In genomic region chr6:155224031-155224451, GRCh38 we compare ENCODE assay signal across 8 cellular contexts. TPM values are rescaled to one million over a fixed set of nuclear protein-coding genes. Genes with fewer than 3 reads are reported as not detected.
DNase-seq lines count a peak whose midpoint lies in the region; ATAC-seq and TF ChIP-seq lines count a peak whose summit lies in the region.

No MANE protein-coding gene starts in this region.

- H3K4me1 Mint-ChIP-seq in CD4-positive, alpha-beta memory T cell: peaks cover 9 to 11% (median 10%) of the 10 kb centered on the region in 4 donors
- peaks cover 14% of the 10 kb centered on the region for H3K4me1 Mint-ChIP-seq in activated CD8-positive, alpha-beta T cell treated with anti-CD3 and anti-CD28 coated beads, Interleukin-2, amount 10 ng/mL, durations not matched to agents 7 days and 5 days (ENCODE audit: low read depth)

- H3K4me3 ChIP-seq in CD4-positive, alpha-beta memory T cell (ENCODE audit: low read length in 2 of 2): no peak overlapping the region
- no peak overlapping the region for H3K4me3 ChIP-seq in coronary artery

- H3K4me3 Mint-ChIP-seq in CD4-positive, alpha-beta memory T cell: peak overlapping the region in 5 of 8 donors; percentile 5 to 62 (median 33)
- no peak overlapping the region for H3K4me3 Mint-ChIP-seq in activated CD8-positive, alpha-beta T cell treated with anti-CD3 and anti-CD28 coated beads, Interleukin-2, amount 10 ng/mL, durations not matched to agents 7 days and 5 days

- no peaks in the 10 kb centered on the region for H3K27me3 ChIP-seq in CD4-positive, alpha-beta memory T cell (ENCODE audit: insufficient read depth, low read length)

- no peaks in the 10 kb centered on the region for H3K9me3 ChIP-seq in CD4-positive, alpha-beta memory T cell (ENCODE audit: control insufficient read depth in 1 of 2, low read length in 2 of 2)

- peak; percentile 96 for ATAC-seq in GM19467 (IDR thresholded peaks at IDR 0.05; ENCODE audit: unreplicated experiment)
- ATAC-seq in HG03469 (IDR thresholded peaks at IDR 0.05; ENCODE audit: unreplicated experiment): peak; percentile 96
- peak; percentile 85 for ATAC-seq in activated CD8-positive, alpha-beta T cell treated with anti-CD3 and anti-CD28 coated beads, Interleukin-2, amount 10 ng/mL, durations not matched to agents 7 days and 5 days

- peak in 4 of 5 donors; percentile 4 to 56 (median 16) for DNase-seq in CD4-positive, alpha-beta memory T cell
- DNase-seq in activated CD8-positive, alpha-beta T cell treated with anti-CD3 and anti-CD28 coated beads, Interleukin-2, amount 10 ng/mL, durations not matched to agents 7 days and 5 days: peak; percentile 54
- DNase-seq in iris pigment epithelial cell (ENCODE audit: low read depth) (peak; percentile 98), NCI-H345 treated with DMSO at 0.1 percent for 48 hours (lab: John Stamatoyannopoulos, UW; ENCODE audit: unreplicated experiment) (no peak), NCI-H526 treated with DMSO at 0.1 percent for 48 hours (lab: John Stamatoyannopoulos, UW) (no peak), coronary artery (ENCODE audit: low spot score) (no peak)

- POLR2A ChIA-PET in CD4-positive, alpha-beta memory T cell (lab: Charles Lee; ENCODE audit: partially characterized antibody): no interaction called here
- POLR2A ChIA-PET in activated CD8-positive, alpha-beta T cell treated with anti-CD3 and anti-CD28 coated beads, Interleukin-2, amount 10 ng/mL, durations not matched to agents 7 days and 5 days (lab: Charles Lee): no interaction called here

- intact Hi-C loops in CD4-positive, alpha-beta memory T cell (cut with micrococcal nuclease): no loop called here

- no peak for TF ChIP-seq CTCF in coronary artery (IDR thresholded peaks at IDR 0.05)

- CTCF ChIA-PET in CD4-positive, alpha-beta memory T cell (lab: Charles Lee; ENCODE audit: partially characterized antibody): interaction anchor here (1.3 to 1.7 kb wide), 3 partner anchors 21 to 47 kb away, joined by 3 to 4 read pairs (median 4); no protein-coding TSS in a partner anchor
- CTCF ChIA-PET in activated CD8-positive, alpha-beta T cell treated with anti-CD3 and anti-CD28 coated beads, Interleukin-2, amount 10 ng/mL, durations not matched to agents 7 days and 5 days (lab: Charles Lee): interaction anchor here (0.8 to 2.4 kb wide), 3 partner anchors 16 to 548 kb away, joined by 3 to 8 read pairs (median 6); no protein-coding TSS in a partner anchor

- peaks cover 2 to 5% of the 10 kb centered on the region in 2 donors for H3K27me3 Mint-ChIP-seq in CD4-positive, alpha-beta memory T cell
- H3K27me3 Mint-ChIP-seq in activated CD8-positive, alpha-beta T cell treated with anti-CD3 and anti-CD28 coated beads, Interleukin-2, amount 10 ng/mL, durations not matched to agents 7 days and 5 days (ENCODE audit: low read depth): no peaks in the 10 kb centered on the region

- H3K36me3 Mint-ChIP-seq in CD4-positive, alpha-beta memory T cell: no peaks in the 10 kb centered on the region
- H3K36me3 Mint-ChIP-seq in activated CD8-positive, alpha-beta T cell treated with anti-CD3 and anti-CD28 coated beads, Interleukin-2, amount 10 ng/mL, durations not matched to agents 7 days and 5 days (ENCODE audit: low read depth): no peaks in the 10 kb centered on the region

- no peak overlapping the region for H3K27ac ChIP-seq in CD4-positive, alpha-beta memory T cell (ENCODE audit: low read depth, low read length)
- no peak overlapping the region for H3K27ac ChIP-seq in coronary artery

- H3K36me3 ChIP-seq in CD4-positive, alpha-beta memory T cell (ENCODE audit: insufficient read depth, low read length): no peaks in the 10 kb centered on the region

- H3K9me3 Mint-ChIP-seq in CD4-positive, alpha-beta memory T cell: no peaks in the 10 kb centered on the region
- H3K9me3 Mint-ChIP-seq in activated CD8-positive, alpha-beta T cell treated with anti-CD3 and anti-CD28 coated beads, Interleukin-2, amount 10 ng/mL, durations not matched to agents 7 days and 5 days (ENCODE audit: insufficient read depth): no peaks in the 10 kb centered on the region

- peak overlapping the region; percentile 35 to 77 (median 59) for H3K27ac Mint-ChIP-seq in CD4-positive, alpha-beta memory T cell
- H3K27ac Mint-ChIP-seq in activated CD8-positive, alpha-beta T cell treated with anti-CD3 and anti-CD28 coated beads, Interleukin-2, amount 10 ng/mL, durations not matched to agents 7 days and 5 days: peak overlapping the region; percentile 36

- H3K4me1 ChIP-seq in CD4-positive, alpha-beta memory T cell (ENCODE audit: insufficient read depth, low read length): peaks cover 13% of the 10 kb centered on the region

RNA-seq across cellular contexts. Expression of gene CLDN20, which starts 39.8 kb away (rescaled TPM):
- not detected for total RNA-seq in CD4-positive, alpha-beta memory T cell
- not detected for polyA plus RNA-seq in CD4-positive, alpha-beta memory T cell
- not detected for total RNA-seq in activated CD8-positive, alpha-beta T cell treated with anti-CD3 and anti-CD28 coated beads, Interleukin-2, amount 10 ng/mL, durations not matched to agents 7 days and 5 days

Comparison
In these comparisons a context has a peak if more than half of its experiments do, and no peak if none do; other contexts are left out.
1. DNase-seq: peak in CD4-positive, alpha-beta memory T cell (4 of 5), activated CD8-positive, alpha-beta T cell treated with anti-CD3 and anti-CD28 coated beads, Interleukin-2, amount 10 ng/mL, durations not matched to agents 7 days and 5 days (single experiment) and iris pigment epithelial cell (single experiment); none in NCI-H345 treated with DMSO at 0.1 percent for 48 hours (single experiment), NCI-H526 treated with DMSO at 0.1 percent for 48 hours (single experiment) and coronary artery (single experiment).
2. Peak in every context shown above with its lines, with median percentiles within 50 percentile points of each other: ATAC-seq.